In the genomic region with DNA sequence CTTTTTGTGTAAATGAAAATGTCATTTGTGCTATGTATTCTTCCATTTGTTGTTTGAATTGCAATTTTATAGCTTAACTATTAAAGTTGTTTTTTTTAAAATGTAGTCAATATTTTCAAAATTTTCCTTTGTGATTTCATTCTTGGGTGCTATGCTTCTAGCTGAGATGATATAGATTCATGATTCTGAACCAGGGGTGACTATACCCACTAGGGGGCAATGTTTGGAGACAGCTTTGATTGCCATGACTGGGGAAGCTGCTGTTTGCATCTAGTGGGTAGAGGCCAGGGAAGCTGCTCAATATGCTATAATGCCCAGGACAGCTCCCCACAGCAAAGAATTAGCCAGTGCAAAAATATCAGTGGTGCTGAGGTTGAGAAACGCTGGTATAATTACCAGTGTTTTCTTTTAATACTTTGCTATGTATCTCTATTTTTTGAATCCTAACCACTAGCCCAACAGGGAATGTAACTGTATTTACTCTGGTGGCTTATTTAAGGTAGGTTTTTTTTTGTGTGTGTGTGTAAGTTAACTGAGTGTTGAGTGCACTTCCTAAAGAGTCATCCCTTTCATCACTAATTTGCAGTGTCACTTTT, we compare ENCODE assay signal across 8 cellular contexts.
DNase-seq lines count a peak whose midpoint lies in the region; ATAC-seq and TF ChIP-seq lines count a peak whose summit lies in the region.

No MANE protein-coding gene starts in this region.

- ATAC-seq in CD4-positive, alpha-beta T cell (ENCODE audit: poor library complexity): no peak
- ATAC-seq in GM19023 (IDR thresholded peaks at IDR 0.05; ENCODE audit: unreplicated experiment) (peak; percentile 77), HG03469 (IDR thresholded peaks at IDR 0.05; ENCODE audit: unreplicated experiment) (peak; percentile 91), left ventricle myocardium superior (peak; percentile 75), HG03135 (IDR thresholded peaks at IDR 0.05; ENCODE audit: unreplicated experiment) (no peak)

- DNase-seq in CD4-positive, alpha-beta T cell: peak in 4 of 10 experiments; percentile 2 to 21 (median 10)
- DNase-seq in NCI-H345 treated with DMSO at 0.1 percent for 48 hours (lab: John Stamatoyannopoulos, UW; ENCODE audit: unreplicated experiment) (peak; percentile 44), left ventricle myocardium superior (no peak), spleen (no peak)
- peak; percentile 53 for DNase-seq in activated naive CD4-positive, alpha-beta T cell treated with anti-CD3 and anti-CD28 coated beads, Interleukin-2, amount 10 ng/mL, durations not matched to agents 7 days and 5 days

- H3K4me3 Mint-ChIP-seq in CD4-positive, alpha-beta T cell: no peak overlapping the region
- H3K4me3 Mint-ChIP-seq in activated naive CD4-positive, alpha-beta T cell treated with anti-CD3 and anti-CD28 coated beads, Interleukin-2, amount 10 ng/mL, durations not matched to agents 7 days and 5 days: no peak overlapping the region

- no peaks in the 10 kb centered on the region for H3K9me3 ChIP-seq in CD4-positive, alpha-beta T cell (ENCODE audit: control insufficient read depth, low read length)
- H3K9me3 ChIP-seq in spleen: peaks cover 0 to 4% (median 0%) of the 10 kb centered on the region in 8 donors

- H3K36me3 ChIP-seq in spleen: peaks cover 0 to 11% (median 0%) of the 10 kb centered on the region in 6 donors

- no peak overlapping the region for H3K4me3 ChIP-seq in spleen

- H3K4me1 ChIP-seq in spleen: no peaks in the 10 kb centered on the region

- TF ChIP-seq POLR2A in spleen (IDR thresholded peaks at IDR 0.05): no peak

- H3K27me3 Mint-ChIP-seq in CD4-positive, alpha-beta T cell: peaks cover 20% of the 10 kb centered on the region
- H3K27me3 Mint-ChIP-seq in activated naive CD4-positive, alpha-beta T cell treated with anti-CD3 and anti-CD28 coated beads, Interleukin-2, amount 10 ng/mL, durations not matched to agents 7 days and 5 days: peaks cover 14% of the 10 kb centered on the region

- H3K36me3 Mint-ChIP-seq in CD4-positive, alpha-beta T cell (ENCODE audit: low read depth): no peaks in the 10 kb centered on the region
- H3K36me3 Mint-ChIP-seq in activated naive CD4-positive, alpha-beta T cell treated with anti-CD3 and anti-CD28 coated beads, Interleukin-2, amount 10 ng/mL, durations not matched to agents 7 days and 5 days: no peaks in the 10 kb centered on the region

- TF ChIP-seq CTCF in CD4-positive, alpha-beta T cell (IDR thresholded peaks at IDR 0.05): peak; percentile 49
- peak in 7 of 11 experiments; percentile 31 to 56 (median 51) for TF ChIP-seq CTCF in spleen (IDR thresholded peaks at IDR 0.05 in 8 of 11, conservative IDR thresholded peaks at IDR 0.05 in 3 of 11)

- CTCF ChIA-PET in CD4-positive, alpha-beta T cell (lab: Charles Lee): interaction anchor here (0.5 to 1.8 kb wide), 3 partner anchors 12 to 260 kb away, joined by 3 to 7 read pairs (median 4); no protein-coding TSS in a partner anchor
- CTCF ChIA-PET in activated naive CD4-positive, alpha-beta T cell treated with anti-CD3 and anti-CD28 coated beads, Interleukin-2, amount 10 ng/mL, durations not matched to agents 7 days and 5 days (lab: Charles Lee): interaction anchor here (0.6 to 2.3 kb wide), 15 partner anchors 9 to 267 kb away, joined by 3 to 13 read pairs (median 4); a partner anchor contains a TSS

- WGBS in spleen, 5 donors: 10 to 26% (median 18%) methylated on average over 1 of the region's 1 CpG

- no peak overlapping the region for H3K27ac ChIP-seq in CD4-positive, alpha-beta T cell (ENCODE audit: low read depth, low read length)
- no peak overlapping the region for H3K27ac ChIP-seq in spleen

- no peaks in the 10 kb centered on the region for H3K9me3 Mint-ChIP-seq in CD4-positive, alpha-beta T cell
- H3K9me3 Mint-ChIP-seq in activated naive CD4-positive, alpha-beta T cell treated with anti-CD3 and anti-CD28 coated beads, Interleukin-2, amount 10 ng/mL, durations not matched to agents 7 days and 5 days: no peaks in the 10 kb centered on the region

- POLR2A ChIA-PET in CD4-positive, alpha-beta T cell (lab: Charles Lee): no interaction called here

- intact Hi-C loops in CD4-positive, alpha-beta T cell (cut with DNase I, micrococcal nuclease): loop anchor here (5.0 to 10.0 kb wide), 2 partner anchors 185 to 258 kb away; a partner anchor contains a TSS
- intact Hi-C loops in left ventricle myocardium superior (cut with micrococcal nuclease): loop anchor here (5.0 kb wide), 1 partner anchor 183 kb away; a partner anchor contains a TSS
- intact Hi-C loops in spleen (cut with DNase I; ENCODE audit: low total_unique reads): no loop called here

- H3K27me3 ChIP-seq in CD4-positive, alpha-beta T cell (ENCODE audit: control insufficient read depth, insufficient read depth, low read length): no peaks in the 10 kb centered on the region
- peaks cover 0 to 47% (median 0%) of the 10 kb centered on the region in 7 donors for H3K27me3 ChIP-seq in spleen (replicated peaks in 1 of 7)

- H3K4me1 Mint-ChIP-seq in CD4-positive, alpha-beta T cell (ENCODE audit: low read depth): no peaks in the 10 kb centered on the region
- no peaks in the 10 kb centered on the region for H3K4me1 Mint-ChIP-seq in activated naive CD4-positive, alpha-beta T cell treated with anti-CD3 and anti-CD28 coated beads, Interleukin-2, amount 10 ng/mL, durations not matched to agents 7 days and 5 days

- no peak overlapping the region for H3K27ac Mint-ChIP-seq in CD4-positive, alpha-beta T cell
- H3K27ac Mint-ChIP-seq in activated naive CD4-positive, alpha-beta T cell treated with anti-CD3 and anti-CD28 coated beads, Interleukin-2, amount 10 ng/mL, durations not matched to agents 7 days and 5 days: no peak overlapping the region

Comparison
In these comparisons a context has a peak if more than half of its experiments do, and no peak if none do; other contexts are left out.
1. ATAC-seq: peak in GM19023 (single experiment), HG03469 (single experiment) and left ventricle myocardium superior (single experiment); none in CD4-positive, alpha-beta T cell (single experiment) and HG03135 (single experiment).
2. DNase-seq: peak in NCI-H345 treated with DMSO at 0.1 percent for 48 hours (single experiment) and activated naive CD4-positive, alpha-beta T cell treated with anti-CD3 and anti-CD28 coated beads, Interleukin-2, amount 10 ng/mL, durations not matched to agents 7 days and 5 days (single experiment); none in left ventricle myocardium superior (single experiment) and spleen (single experiment).